Comparison of ENCODE assay signal across 8 cellular contexts in the genomic region with DNA sequence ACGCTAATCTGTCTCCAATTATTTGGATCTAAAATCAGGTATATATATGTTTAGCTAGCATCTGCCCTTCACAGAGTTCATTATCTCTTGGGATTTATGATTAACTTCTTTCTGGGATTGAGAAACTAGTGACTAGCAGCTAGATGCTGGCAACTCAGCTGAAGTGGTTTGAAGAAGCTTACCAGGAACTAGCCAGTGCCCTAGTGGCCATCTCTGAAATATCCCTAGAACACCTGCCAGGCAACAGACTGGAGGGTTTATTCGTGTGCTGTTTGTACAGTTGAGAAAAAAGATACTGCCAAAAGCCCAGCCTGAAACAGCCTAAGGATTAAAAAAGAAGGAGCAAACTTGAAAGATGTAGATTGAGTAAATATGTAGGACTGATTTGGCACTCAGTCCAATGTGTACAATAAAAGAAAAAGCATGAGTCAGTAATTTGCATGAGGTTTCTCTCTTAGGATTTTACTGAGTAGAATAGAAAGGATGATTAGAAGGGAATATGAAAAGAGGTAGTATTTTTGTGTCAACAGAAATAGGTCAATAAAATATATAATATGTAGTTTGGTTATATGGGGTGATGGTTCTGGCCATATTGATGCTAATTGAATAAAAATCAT.
DNase-seq lines count a peak whose midpoint lies in the region; ATAC-seq and TF ChIP-seq lines count a peak whose summit lies in the region.

No MANE protein-coding gene starts in this region.

- H3K9me3 ChIP-seq in SK-N-SH, result no peaks in the 10 kb centered on the region
- no peaks in the 10 kb centered on the region for H3K9me3 ChIP-seq in right lobe of liver

- peak; percentile 47 for TF ChIP-seq CTCF in SK-N-SH (IDR thresholded peaks at IDR 0.05)
- TF ChIP-seq CTCF in right lobe of liver (IDR thresholded peaks at IDR 0.05), result peak; percentile 28 to 69 (median 51)

- H3K9me2 ChIP-seq in SK-N-SH, result no peaks in the 10 kb centered on the region

- no peaks in the 10 kb centered on the region for H3F3A ChIP-seq in SK-N-SH (replicated peaks; ENCODE audit: insufficient read depth)

- 72% methylated on average over 2 of the region's 2 CpGs for WGBS in SK-N-SH (ENCODE audit: low lambda C conversion rate)
- 25% methylated on average over 2 of the region's 2 CpGs for WGBS in right lobe of liver (ENCODE audit: insufficient coverage, low coverage, low lambda C conversion rate, missing lambda C conversion rate)

- H3K79me2 ChIP-seq in SK-N-SH (ENCODE audit: insufficient read depth), result no peaks in the 10 kb centered on the region

- CTCF ChIA-PET in SK-N-SH (lab: Yijun Ruan, JAX), result interaction anchor here (1.0 to 1.7 kb wide), 2 partner anchors 15 to 397 kb away, joined by 3 to 4 read pairs; no protein-coding TSS in a partner anchor

- H3K27ac ChIP-seq in SK-N-SH (ENCODE audit: low read depth in 2 of 2, low read length in 1 of 2) (no peak overlapping the region), right lobe of liver (peak overlapping the region; percentile 36 to 79 (median 50))

- DNase-seq in NCI-H82 (lab: John Stamatoyannopoulos, UW), result peak; percentile 57
- DNase-seq in NCI-H82 treated with DMSO at 0.1 percent for 48 hours (lab: John Stamatoyannopoulos, UW; ENCODE audit: unreplicated experiment), result no peak
- peak; percentile 22 for DNase-seq in SK-N-SH
- peak in 2 of 3 donors; percentile 51 to 79 for DNase-seq in right lobe of liver
- DNase-seq in Right ventricle myocardium inferior (ENCODE audit: missing footprints), result no peak
- no peak for DNase-seq in activated naive CD4-positive, alpha-beta T cell (lab: John Stamatoyannopoulos, UW)
- no peak for DNase-seq in NCI-H1436 (lab: John Stamatoyannopoulos, UW)

- no peak overlapping the region; a peak in 1 of 4 replicates for H3K4me3 ChIP-seq in SK-N-SH (ENCODE audit: low read depth in 2 of 2, low read length in 1 of 2)
- no peak overlapping the region for H3K4me3 ChIP-seq in right lobe of liver

- no peak for TF ChIP-seq RAD21 in SK-N-SH (IDR thresholded peaks at IDR 0.05; ENCODE audit: low read length)

- TF ChIP-seq EP300 in SK-N-SH (IDR thresholded peaks at IDR 0.05; ENCODE audit: borderline replicate concordance in 1 of 2, low read depth in 1 of 2, low read length in 1 of 2), result no peak

- ATAC-seq in HG03066 (IDR thresholded peaks at IDR 0.05; ENCODE audit: low read depth, unreplicated experiment) (peak; percentile 53), right lobe of liver (peak; percentile 87 to 94 (median 92)), Right ventricle myocardium inferior (no peak)

- no peaks in the 10 kb centered on the region for H3K4me1 ChIP-seq in SK-N-SH (ENCODE audit: control insufficient read depth in 1 of 2, insufficient read depth in 2 of 2, low read depth in 1 of 2, low read length in 1 of 2)
- H3K4me1 ChIP-seq in right lobe of liver, result peaks cover 0 to 21% (median 6%) of the 10 kb centered on the region in 4 donors

- POLR2A ChIA-PET in SK-N-SH (lab: Yijun Ruan, JAX), result no interaction called here

- H3K36me3 ChIP-seq in SK-N-SH (replicated peaks in 1 of 2; ENCODE audit: control insufficient read depth in 1 of 2, insufficient read depth in 2 of 2, low read length in 1 of 2) (no peaks in the 10 kb centered on the region), right lobe of liver (no peaks in the 10 kb centered on the region)

- no peak overlapping the region for H3K9ac ChIP-seq in SK-N-SH

- no peak for TF ChIP-seq POLR2A in right lobe of liver (IDR thresholded peaks at IDR 0.05)

- intact Hi-C loops in right lobe of liver (cut with DNase I), result no loop called here
- intact Hi-C loops in Right ventricle myocardium inferior (cut with DNase I), result no loop called here

- H3K27me3 ChIP-seq in SK-N-SH (ENCODE audit: insufficient read depth) (no peaks in the 10 kb centered on the region), right lobe of liver (no peaks in the 10 kb centered on the region)

- no peaks in the 10 kb centered on the region for H4K20me1 ChIP-seq in SK-N-SH (ENCODE audit: insufficient read depth)

- no peak overlapping the region for H3K4me2 ChIP-seq in SK-N-SH

- no peak overlapping the region for H2AFZ ChIP-seq in SK-N-SH (ENCODE audit: low read depth)

TF ChIP-seq in SK-N-SH, 30 proteins besides CTCF, POLR2A, EP300 and RAD21:
- TF ChIP-seq, protein P1, sequence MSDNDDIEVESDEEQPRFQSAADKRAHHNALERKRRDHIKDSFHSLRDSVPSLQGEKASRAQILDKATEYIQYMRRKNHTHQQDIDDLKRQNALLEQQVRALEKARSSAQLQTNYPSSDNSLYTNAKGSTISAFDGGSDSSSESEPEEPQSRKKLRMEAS (IDR thresholded peaks at IDR 0.05; ENCODE audit: low read depth), result no peak
- TF ChIP-seq FOSL2 (IDR thresholded peaks at IDR 0.05; ENCODE audit: borderline replicate concordance, low read depth) (no peak), ELF1 (IDR thresholded peaks at IDR 0.05) (no peak), POLR2AphosphoS5 (IDR thresholded peaks at IDR 0.05; ENCODE audit: low read depth, low read length) (no peak), RFX5 (IDR thresholded peaks at IDR 0.05; ENCODE audit: low read length) (no peak), FOXM1 (IDR thresholded peaks at IDR 0.05; ENCODE audit: low read depth) (no peak), CHD2 (IDR thresholded peaks at IDR 0.05; ENCODE audit: low read length, partially characterized antibody) (no peak), RCOR1 (IDR thresholded peaks at IDR 0.05; ENCODE audit: low read length) (no peak), TAF1 (IDR thresholded peaks at IDR 0.05; ENCODE audit: borderline replicate concordance, low read depth, low read length) (no peak), SIN3A (IDR thresholded peaks at IDR 0.05; ENCODE audit: borderline replicate concordance, low read depth, low read length) (no peak), JUND (IDR thresholded peaks at IDR 0.05) (no peak), MXI1 (IDR thresholded peaks at IDR 0.05; ENCODE audit: low read depth, low read length) (no peak)
- TF ChIP-seq, protein P2, sequence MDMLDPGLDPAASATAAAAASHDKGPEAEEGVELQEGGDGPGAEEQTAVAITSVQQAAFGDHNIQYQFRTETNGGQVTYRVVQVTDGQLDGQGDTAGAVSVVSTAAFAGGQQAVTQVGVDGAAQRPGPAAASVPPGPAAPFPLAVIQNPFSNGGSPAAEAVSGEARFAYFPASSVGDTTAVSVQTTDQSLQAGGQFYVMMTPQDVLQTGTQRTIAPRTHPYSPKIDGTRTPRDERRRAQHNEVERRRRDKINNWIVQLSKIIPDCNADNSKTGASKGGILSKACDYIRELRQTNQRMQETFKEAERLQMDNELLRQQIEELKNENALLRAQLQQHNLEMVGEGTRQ (IDR thresholded peaks at IDR 0.05; ENCODE audit: borderline replicate concordance, low read depth, low read length), result no peak

Comparison
In these comparisons a context has a peak if more than half of its experiments do, and no peak if none do; other contexts are left out.
1. DNase-seq: peak in NCI-H82 (single experiment), SK-N-SH (single experiment) and right lobe of liver (2 of 3); none in NCI-H82 treated with DMSO at 0.1 percent for 48 hours (single experiment), Right ventricle myocardium inferior (single experiment), activated naive CD4-positive, alpha-beta T cell (0 of 4) and NCI-H1436 (single experiment).
2. H3K27ac ChIP-seq: peak in right lobe of liver (3 of 3); none in SK-N-SH (0 of 2).